In the genomic region with DNA sequence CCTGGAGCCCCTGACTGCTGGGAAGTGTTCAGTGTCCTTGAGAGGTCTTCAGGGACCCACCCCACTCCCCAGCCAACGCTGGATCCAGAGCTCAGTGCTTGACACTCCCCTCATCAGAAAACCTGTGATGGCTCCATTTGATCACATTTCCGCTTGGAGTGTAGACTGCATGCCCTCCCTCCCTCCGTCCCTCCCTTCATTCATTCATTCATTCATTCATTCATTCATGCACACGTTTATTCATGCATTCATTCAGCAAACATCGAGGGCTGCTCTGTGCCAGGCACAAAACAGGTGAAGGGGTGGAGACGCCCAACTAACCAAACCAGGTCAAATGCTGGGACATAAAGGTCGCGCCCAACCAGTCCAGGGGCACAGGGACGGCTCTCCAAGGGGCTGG, we compare ENCODE assay signal across 20 cellular contexts.
"Had no signal": no experiment of that assay in that cellular context is flagged by ENCODE, and none has a peak within 500 bp of the region (broad histone marks: within the 10 kb centered on the region; RNA-seq: fewer than 3 reads in every experiment).

No MANE protein-coding gene starts in this region.

- H3K27ac ChIP-seq: esophagus muscularis mucosa, gastroesophageal sphincter, heart left ventricle, left ventricle myocardium inferior, psoas muscle, right lobe of liver had no signal

- H3K9me3 ChIP-seq: psoas muscle, right lobe of liver had no signal

- H3K27ac Mint-ChIP-seq: activated CD4-positive, alpha-beta memory T cell treated with anti-CD3 and anti-CD28 coated beads, Interleukin-2, amount 10 ng/mL, durations not matched to agents 7 days and 5 days; activated naive CD8-positive, alpha-beta T cell; T-helper 2 cell treated with Interferon-gamma antibody and Interleukin-4, amounts not matched to agents 5 μg/mL and 100 μg/mL, for 36 hours had no signal

- H3K36me3 Mint-ChIP-seq: activated naive CD8-positive, alpha-beta T cell had no signal

- H3K4me3 Mint-ChIP-seq: activated CD4-positive, alpha-beta memory T cell treated with anti-CD3 and anti-CD28 coated beads, Interleukin-2, amount 10 ng/mL, durations not matched to agents 7 days and 5 days; activated naive CD8-positive, alpha-beta T cell; activated T-cell treated with anti-CD3 and anti-CD28 coated beads, Interleukin-2, amount 50 U/mL, for 4 hours; T-helper 2 cell treated with Interferon-gamma antibody and Interleukin-4, amounts not matched to agents 5 μg/mL and 100 μg/mL, for 36 hours had no signal

- H3K27me3 Mint-ChIP-seq: activated naive CD8-positive, alpha-beta T cell had no signal

- ATAC-seq: activated T-cell treated with anti-CD3 and anti-CD28 coated beads, Interleukin-2, amount 50 U/mL, for 4 hours; gastroesophageal sphincter; heart left ventricle; psoas muscle; right lobe of liver had no signal

- H3K27me3 ChIP-seq: right lobe of liver had no signal

- H3K4me2 ChIP-seq: smooth muscle cell had no signal

- H3K9me3 Mint-ChIP-seq: activated T-cell treated with anti-CD3 and anti-CD28 coated beads, Interleukin-2, amount 50 U/mL, for 4 hours had no signal

- H3K4me3 ChIP-seq: esophagus muscularis mucosa, gastroesophageal sphincter, heart left ventricle, left ventricle myocardium inferior, psoas muscle, right lobe of liver, smooth muscle cell had no signal

- DNase-seq: activated CD4-positive, alpha-beta memory T cell treated with anti-CD3 and anti-CD28 coated beads, Interleukin-2, amount 10 ng/mL, durations not matched to agents 7 days and 5 days; activated CD4-positive, alpha-beta T cell treated with anti-CD3 and anti-CD28 coated beads for 4 hours; activated effector memory CD4-positive, alpha-beta T cell treated with Interleukin-2 at 50 U/mL for 16 hours; activated T-cell treated with anti-CD3 and anti-CD28 coated beads, Interleukin-2, amount 50 U/mL, for 4 hours; cerebellar nuclear complex; cortex of kidney; effector CD4-positive, alpha-beta T cell; heart left ventricle; left ventricle myocardium inferior; mammary epithelial cell; psoas muscle; right lobe of liver; stimulated activated CD4-positive, alpha-beta T cell treated with anti-CD3 and anti-CD28 coated beads, Interleukin-4, amount 100 ng/mL, for 1 hour had no signal

- FAIRE-seq: bronchial epithelial cell, TTC549 had no signal

- H3K4me1 ChIP-seq: psoas muscle, right lobe of liver had no signal
